ENCODE assay signal across 8 cellular contexts in genomic region chrX:3512150-3512549, GRCh38.
DNase-seq lines count a peak whose midpoint lies in the region; FAIRE-seq and TF ChIP-seq lines count a peak whose summit lies in the region.
"Not testable (repeated sequence)": the region's sequence is repeated elsewhere in the genome, so short reads cannot be mapped to it uniquely, and the experiment has no call there.

No MANE protein-coding gene starts in this region.

- not testable (repeated sequence) for H3K36me3 ChIP-seq in endodermal cell (ENCODE audit: control insufficient read depth, insufficient read depth, low read length)

- H3K9me3 ChIP-seq in endodermal cell (ENCODE audit: control insufficient read depth, low read length) = not testable (repeated sequence)

- intact Hi-C loops in activated CD4-positive, alpha-beta memory T cell treated with anti-CD3 and anti-CD28 coated beads for 36 hours (cut with micrococcal nuclease) = not testable (repeated sequence)

- DNase-seq in DMS53 (lab: John Stamatoyannopoulos, UW) (peak; percentile 0), NCI-H146 (lab: John Stamatoyannopoulos, UW) (peak; percentile 1), NCI-H526 treated with DMSO at 0.1 percent for 48 hours (lab: John Stamatoyannopoulos, UW) (peak; percentile 3), RPMI7951 (ENCODE audit: low read depth) (peak; percentile 54), endodermal cell (peak; percentile 72)
- DNase-seq in HTR-8/SVneo (ENCODE audit: insufficient read length, low spot score); neural crest cell (ENCODE audit: low read depth, low spot score): not testable (repeated sequence)
- peak; percentile 8 for DNase-seq in activated CD4-positive, alpha-beta memory T cell treated with anti-CD3 and anti-CD28 coated beads for 36 hours

- not testable (repeated sequence) for H3K27ac Mint-ChIP-seq in activated CD4-positive, alpha-beta memory T cell treated with anti-CD3 and anti-CD28 coated beads for 36 hours; endodermal cell; neural crest cell (ENCODE audit: unreplicated experiment)

- POLR2A ChIA-PET in activated CD4-positive, alpha-beta memory T cell treated with anti-CD3 and anti-CD28 coated beads for 36 hours (lab: Charles Lee) = not testable (repeated sequence)

- not testable (repeated sequence) for H3K9ac ChIP-seq in endodermal cell (ENCODE audit: extremely low read depth, low read length, poor library complexity, severe bottlenecking)

- not testable (repeated sequence) for H3K27me3 Mint-ChIP-seq in activated CD4-positive, alpha-beta memory T cell treated with anti-CD3 and anti-CD28 coated beads for 36 hours; endodermal cell (ENCODE audit: insufficient read depth); neural crest cell (ENCODE audit: low read depth)

- not testable (repeated sequence) for H3K27me3 ChIP-seq in endodermal cell (ENCODE audit: control insufficient read depth, insufficient read depth, low read length, poor library complexity, severe bottlenecking)

- H3K4me1 Mint-ChIP-seq in activated CD4-positive, alpha-beta memory T cell treated with anti-CD3 and anti-CD28 coated beads for 36 hours (ENCODE audit: low read depth); endodermal cell; neural crest cell: not testable (repeated sequence)

- H3K4me3 ChIP-seq in endodermal cell (ENCODE audit: low read length) = not testable (repeated sequence)

- not testable (repeated sequence) for H3K9me3 Mint-ChIP-seq in activated CD4-positive, alpha-beta memory T cell treated with anti-CD3 and anti-CD28 coated beads for 36 hours; endodermal cell; neural crest cell

- TF ChIP-seq CTCF in endodermal cell (conservative IDR thresholded peaks at IDR 0.05) (peak; percentile 65), neural crest cell (conservative IDR thresholded peaks at IDR 0.05) (peak; percentile 22)

- not testable (repeated sequence) for H3K4me1 ChIP-seq in endodermal cell (ENCODE audit: control insufficient read depth, insufficient read depth, low read length)

- 52% methylated on average over 8 of the region's 10 CpGs; no CpG with 5 or more reads in 1 of the 2 experiments for WGBS in endodermal cell (ENCODE audit: insufficient coverage in 1 of 2, insufficient read length in 1 of 2), 2 experiments

- H3K27ac ChIP-seq in endodermal cell (ENCODE audit: low read depth, low read length) = not testable (repeated sequence)

- not testable (repeated sequence) for H3K4me3 Mint-ChIP-seq in activated CD4-positive, alpha-beta memory T cell treated with anti-CD3 and anti-CD28 coated beads for 36 hours; endodermal cell; neural crest cell

- H3K36me3 Mint-ChIP-seq in activated CD4-positive, alpha-beta memory T cell treated with anti-CD3 and anti-CD28 coated beads for 36 hours; endodermal cell (ENCODE audit: low read depth); neural crest cell (ENCODE audit: low read depth): not testable (repeated sequence)

- CTCF ChIA-PET in activated CD4-positive, alpha-beta memory T cell treated with anti-CD3 and anti-CD28 coated beads for 36 hours (lab: Charles Lee) = not testable (repeated sequence)

- peak; percentile 63 for FAIRE-seq in HTR-8/SVneo (lab: Jason Lieb, UNC)
